ENCODE assay signal across 1 cellular context in the genomic region with DNA sequence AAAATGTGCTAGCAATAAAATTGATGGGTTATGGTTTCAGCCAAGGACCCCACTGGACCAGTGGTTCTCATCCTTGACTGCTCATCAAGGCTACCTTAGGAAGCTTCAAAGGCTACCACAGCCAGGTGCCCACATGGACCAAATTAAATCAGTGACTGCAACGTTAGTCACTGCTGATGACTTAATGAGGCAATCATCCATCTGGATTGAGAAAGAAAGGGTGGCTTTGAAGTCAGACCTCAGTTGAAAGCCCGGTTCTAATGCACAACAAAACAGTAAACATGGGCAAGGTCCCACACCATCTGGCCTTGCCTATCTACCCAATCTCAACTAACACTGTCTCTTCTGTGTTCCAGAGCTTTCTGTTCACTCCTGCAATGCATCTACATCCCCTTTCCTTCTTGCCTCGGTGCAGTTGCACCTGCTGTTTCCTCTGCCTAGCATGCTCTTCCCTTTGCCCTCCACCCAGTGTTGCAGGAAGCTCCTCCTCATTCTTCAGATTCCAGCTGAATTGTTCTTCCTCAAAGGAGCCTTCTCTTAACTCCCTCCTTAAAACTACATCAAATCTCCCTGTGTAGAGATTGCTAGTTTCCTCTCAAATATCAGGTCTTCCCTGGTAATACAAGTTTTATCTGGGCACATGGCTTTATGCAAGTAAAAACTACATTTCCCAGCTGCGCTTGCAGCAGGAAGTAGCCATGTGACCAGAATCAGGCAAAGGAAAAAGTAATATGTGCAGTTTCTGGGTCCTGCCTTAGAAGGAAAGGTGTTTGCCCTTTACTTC.
TF ChIP-seq lines count a peak whose summit lies in the region.

No MANE protein-coding gene starts in this region.

TF ChIP-seq in SK-N-SH, 30 proteins besides CTCF, POLR2A, EP300 and RAD21 (continued from another document):
- TF ChIP-seq TCF12 (IDR thresholded peaks at IDR 0.05): peak; percentile 52; the same call in 1 of the 2 replicates
